12 cellular contexts compared by ENCODE assay signal in genomic region chr2:105404736-105405135, GRCh38. TPM values are rescaled to one million over a fixed set of nuclear protein-coding genes. Genes with fewer than 3 reads are reported as not detected.
DNase-seq lines count a peak whose midpoint lies in the region; TF ChIP-seq lines count a peak whose summit lies in the region.
"Had no signal": no experiment of that assay in that cellular context is flagged by ENCODE, and none has a peak within 500 bp of the region (broad histone marks: within the 10 kb centered on the region; RNA-seq: fewer than 3 reads in every experiment).

No MANE protein-coding gene starts in this region.

- no peaks in the 10 kb centered on the region for H3K27me3 ChIP-seq in trophoblast cell (ENCODE audit: insufficient read depth, low read length)
- H3K27me3 ChIP-seq: ovary had no signal

- no peak overlapping the region for H2AFZ ChIP-seq in trophoblast cell (ENCODE audit: insufficient read depth, low read length, poor library complexity)

- no peak overlapping the region for H4K12ac ChIP-seq in trophoblast cell (ENCODE audit: low read depth, low read length)

- H3K9me3 ChIP-seq in trophoblast cell (ENCODE audit: insufficient read depth, low read depth, low read length), result no peaks in the 10 kb centered on the region
- H3K9me3 ChIP-seq: ovary, spleen had no signal

- H3K14ac ChIP-seq in trophoblast cell (ENCODE audit: low read length), result peak overlapping the region; percentile 52

- H3K36me3 ChIP-seq in trophoblast cell (ENCODE audit: control insufficient read depth in 1 of 2, insufficient read depth in 2 of 2, low read length in 2 of 2), result no peaks in the 10 kb centered on the region
- H3K36me3 ChIP-seq: ovary, spleen had no signal

- no peak overlapping the region for H2AK5ac ChIP-seq in trophoblast cell (ENCODE audit: low read length)

- H2BK5ac ChIP-seq in trophoblast cell (ENCODE audit: low read depth, low read length, poor library complexity), result no peak overlapping the region

- no peak overlapping the region for H3K9ac ChIP-seq in trophoblast cell (ENCODE audit: low read length)
- H3K9ac ChIP-seq: KMS-11 had no signal

- in situ Hi-C loops in GM13977 (cut with MboI; ENCODE audit: low pct_unique_long_range_greater_than_20kb, low sequenced_read_pairs, unreplicated experiment), result no loop called here

- H3K4me1 ChIP-seq in trophoblast cell (ENCODE audit: control insufficient read depth in 1 of 2, insufficient read depth in 2 of 2, low read length in 2 of 2), result peaks cover 6 to 15% of the 10 kb centered on the region in 2 experiments
- H3K4me1 ChIP-seq: spleen had no signal

- TF ChIP-seq CTCF in AG10803 (conservative IDR thresholded peaks at IDR 0.05; ENCODE audit: low read length) (no peak), GM13977 (IDR thresholded peaks at IDR 0.05; ENCODE audit: extremely low read depth, insufficient read depth, missing control alignments) (no peak)

- no peak overlapping the region for H3K18ac ChIP-seq in trophoblast cell (ENCODE audit: low read length)

- no peak overlapping the region for H3K4me2 ChIP-seq in trophoblast cell (ENCODE audit: low read length)
- H3K4me2 ChIP-seq: KMS-11 had no signal

- no peak overlapping the region for H3K4ac ChIP-seq in trophoblast cell (ENCODE audit: low read depth, low read length)

- H3K79me2 ChIP-seq in trophoblast cell (ENCODE audit: control insufficient read depth, insufficient read depth, low read length, poor library complexity), result no peaks in the 10 kb centered on the region

- H3K27ac ChIP-seq in epithelial cell of prostate (peak overlapping the region; percentile 98), trophoblast cell (ENCODE audit: low read depth, low read length) (peak overlapping the region; percentile 34)
- H3K27ac ChIP-seq: KMS-11, spleen had no signal

- H3K79me1 ChIP-seq in trophoblast cell (ENCODE audit: low read length), result peaks cover 11% of the 10 kb centered on the region

- no peak overlapping the region for H4K8ac ChIP-seq in trophoblast cell (ENCODE audit: low read depth, low read length)

- peak overlapping the region; percentile 75 for H4K91ac ChIP-seq in trophoblast cell (ENCODE audit: low read depth, low read length)

- H3K4me3 ChIP-seq in AG10803 (ENCODE audit: low read length), result no peak overlapping the region
- H3K4me3 ChIP-seq in trophoblast cell (ENCODE audit: low read depth, low read length), result no peak overlapping the region
- H3K4me3 ChIP-seq: ovary, spleen had no signal

- no peak overlapping the region for H3K23ac ChIP-seq in trophoblast cell (ENCODE audit: low read length)

- no CpG with 5 or more reads among the region's 3 CpGs for WGBS in trophoblast cell (ENCODE audit: extremely low coverage, insufficient coverage, insufficient read length)

- peak; percentile 64 for DNase-seq in AG10803 (ENCODE audit: low read depth)
- peak; percentile 27 for DNase-seq in RKO (ENCODE audit: low spot score)
- DNase-seq in epithelial cell of prostate (ENCODE audit: low read depth, low spot score), result no peak
- no peak for DNase-seq in trophoblast cell
- DNase-seq in GM13977 (ENCODE audit: low spot score), result no peak
- DNase-seq in iPS-NIHi7 (ENCODE audit: extremely low spot score), result no peak
- no peak for DNase-seq in DMS79 (lab: John Stamatoyannopoulos, UW)
- DNase-seq in NCI-H69 (lab: John Stamatoyannopoulos, UW), result no peak
- DNase-seq: caudate nucleus, spleen had no signal

- no peak overlapping the region for H2BK12ac ChIP-seq in trophoblast cell (ENCODE audit: low read length)

- no peak overlapping the region for H2BK120ac ChIP-seq in trophoblast cell (ENCODE audit: insufficient read depth, low read length, poor library complexity)

RNA-seq across cellular contexts. Expression of gene FHL2, which starts 5.9 kb away (rescaled TPM):
- polyA plus RNA-seq in trophoblast cell (2013), result 83.4 and 89.8 TPM in 2 replicates

Comparison
In these comparisons a context has a peak if more than half of its experiments do, and no peak if none do; other contexts are left out.
1. DNase-seq: peak in AG10803 (single experiment) and RKO (single experiment); none in epithelial cell of prostate (single experiment), trophoblast cell (0 of 2), GM13977 (single experiment), iPS-NIHi7 (single experiment), DMS79 (single experiment) and NCI-H69 (single experiment).